8 cellular contexts compared by ENCODE assay signal in the genomic region with DNA sequence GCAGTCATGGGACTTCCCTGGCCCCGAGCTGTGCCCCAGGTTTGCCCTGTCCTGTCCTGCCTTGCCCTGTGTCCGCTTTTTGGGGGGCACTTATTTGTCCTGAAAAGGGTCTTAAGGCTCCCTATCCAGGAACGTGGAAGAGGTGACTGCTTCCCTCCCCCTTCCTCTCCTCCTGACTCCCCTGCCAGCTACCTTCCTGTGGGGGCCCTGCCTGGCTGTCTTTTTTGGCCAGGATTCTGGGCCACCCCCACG. TPM values are rescaled to one million over a fixed set of nuclear protein-coding genes. Genes with fewer than 3 reads are reported as not detected.
DNase-seq lines count a peak whose midpoint lies in the region; ATAC-seq and TF ChIP-seq lines count a peak whose summit lies in the region.

No MANE protein-coding gene starts in this region.

- no peak for DNase-seq in HL-60 (ENCODE audit: low read depth in 1 of 2, low spot score in 1 of 2)
- DNase-seq in activated CD4-positive, alpha-beta memory T cell treated with anti-CD3 and anti-CD28 coated beads, Interleukin-2, amount 10 ng/mL, durations not matched to agents 7 days and 5 days = no peak
- DNase-seq in smooth muscle cell (lab: John Stamatoyannopoulos, UW; ENCODE audit: unreplicated experiment) = no peak
- no peak for DNase-seq in ACHN
- no peak for DNase-seq in head of caudate nucleus
- no peak for DNase-seq in effector CD8-positive, alpha-beta T cell (lab: John Stamatoyannopoulos, UW)

- no CpG with 5 or more reads among the region's 4 CpGs for WGBS in gastroesophageal sphincter (ENCODE audit: low coverage in 1 of 2), 2 donors
- 5% methylated on average over 4 of the region's 4 CpGs for WGBS in smooth muscle cell (ENCODE audit: low lambda C conversion rate)

- H3K27ac ChIP-seq in HL-60 (replicated peaks) (peak overlapping the region; percentile 96), gastroesophageal sphincter (peak overlapping the region; percentile 76 to 100 (median 100)), smooth muscle cell (ENCODE audit: low read depth) (peak overlapping the region; percentile 90)

- peak in 1 of 2 donors; percentile 34 for TF ChIP-seq POLR2A in gastroesophageal sphincter (IDR thresholded peaks at IDR 0.05)

- H4K20me1 ChIP-seq in smooth muscle cell (ENCODE audit: low read depth) = no peaks in the 10 kb centered on the region

- peaks cover 16% of the 10 kb centered on the region for H3F3A ChIP-seq in smooth muscle cell (ENCODE audit: low read depth)

- in situ Hi-C loops in ACHN (cut with HindIII; ENCODE audit: low pct_ligation_motif_present, low pct_unique_long_range_greater_than_20kb, low sequenced_read_pairs) = no loop called here

- CTCF ChIA-PET in activated CD4-positive, alpha-beta memory T cell treated with anti-CD3 and anti-CD28 coated beads, Interleukin-2, amount 10 ng/mL, durations not matched to agents 7 days and 5 days (lab: Charles Lee) = interaction anchor here (1.8 to 5.0 kb wide), 2 partner anchors 11 to 182 kb away, joined by 4 to 31 read pairs; no protein-coding TSS in a partner anchor

- no peak for ATAC-seq in gastroesophageal sphincter
- ATAC-seq in GM18870 (IDR thresholded peaks at IDR 0.05; ENCODE audit: unreplicated experiment) = no peak

- H3K36me3 Mint-ChIP-seq in activated CD4-positive, alpha-beta memory T cell treated with anti-CD3 and anti-CD28 coated beads, Interleukin-2, amount 10 ng/mL, durations not matched to agents 7 days and 5 days (ENCODE audit: low read depth) = no peaks in the 10 kb centered on the region

- peaks cover 9% of the 10 kb centered on the region for H3K27me3 Mint-ChIP-seq in activated CD4-positive, alpha-beta memory T cell treated with anti-CD3 and anti-CD28 coated beads, Interleukin-2, amount 10 ng/mL, durations not matched to agents 7 days and 5 days

- no peaks in the 10 kb centered on the region for H3K9me3 Mint-ChIP-seq in activated CD4-positive, alpha-beta memory T cell treated with anti-CD3 and anti-CD28 coated beads, Interleukin-2, amount 10 ng/mL, durations not matched to agents 7 days and 5 days

- H3K4me3 ChIP-seq in HL-60 (replicated peaks; ENCODE audit: insufficient read depth, low read length) = peak overlapping the region; percentile 50
- peak overlapping the region in 1 of 2 donors; percentile 59 for H3K4me3 ChIP-seq in gastroesophageal sphincter
- H3K4me3 ChIP-seq in smooth muscle cell = peak overlapping the region; percentile 61

- POLR2A ChIA-PET in activated CD4-positive, alpha-beta memory T cell treated with anti-CD3 and anti-CD28 coated beads, Interleukin-2, amount 10 ng/mL, durations not matched to agents 7 days and 5 days (lab: Charles Lee) = interaction anchor here (0.6 to 5.1 kb wide), 13 partner anchors 8 to 181 kb away, joined by 3 to 95 read pairs (median 4); a partner anchor contains a TSS

- TF ChIP-seq CTCF in HL-60 (IDR thresholded peaks at IDR 0.05; ENCODE audit: insufficient read depth, low read length) (no peak), gastroesophageal sphincter (IDR thresholded peaks at IDR 0.05) (no peak), smooth muscle cell (IDR thresholded peaks at IDR 0.05; ENCODE audit: borderline replicate concordance, insufficient read depth, poor library complexity, severe bottlenecking) (no peak)

- H3K27me3 ChIP-seq in HL-60 (ENCODE audit: insufficient read depth, poor library complexity, severe bottlenecking) = no peaks in the 10 kb centered on the region
- H3K27me3 ChIP-seq in gastroesophageal sphincter = no peaks in the 10 kb centered on the region
- H3K27me3 ChIP-seq in smooth muscle cell (ENCODE audit: low read depth) = no peaks in the 10 kb centered on the region

- no peaks in the 10 kb centered on the region for H3K79me2 ChIP-seq in smooth muscle cell (ENCODE audit: low read depth)

- TF ChIP-seq EP300 in gastroesophageal sphincter (IDR thresholded peaks at IDR 0.05) = no peak

- H3K4me1 Mint-ChIP-seq in activated CD4-positive, alpha-beta memory T cell treated with anti-CD3 and anti-CD28 coated beads, Interleukin-2, amount 10 ng/mL, durations not matched to agents 7 days and 5 days = peaks cover 44% of the 10 kb centered on the region

- H3K9ac ChIP-seq in smooth muscle cell (ENCODE audit: low read depth) = no peak overlapping the region

- intact Hi-C loops in head of caudate nucleus (cut with DNase I) = loop anchor here (2.0 kb wide), 1 partner anchor 58 kb away; no protein-coding TSS in a partner anchor

- H3K4me2 ChIP-seq in smooth muscle cell = peak overlapping the region; percentile 97

- H3K4me1 ChIP-seq in gastroesophageal sphincter (peaks cover 9 to 66% (median 17%) of the 10 kb centered on the region in 3 donors), smooth muscle cell (ENCODE audit: low read depth) (peaks cover 13% of the 10 kb centered on the region)

- H3K4me3 Mint-ChIP-seq in activated CD4-positive, alpha-beta memory T cell treated with anti-CD3 and anti-CD28 coated beads, Interleukin-2, amount 10 ng/mL, durations not matched to agents 7 days and 5 days = peak overlapping the region; percentile 89

- H2AFZ ChIP-seq in smooth muscle cell (ENCODE audit: low read depth) = no peak overlapping the region

- H3K36me3 ChIP-seq in gastroesophageal sphincter (no peaks in the 10 kb centered on the region), smooth muscle cell (ENCODE audit: low read depth) (no peaks in the 10 kb centered on the region)

- H3K9me3 ChIP-seq in gastroesophageal sphincter (no peaks in the 10 kb centered on the region), smooth muscle cell (replicated peaks; ENCODE audit: low read depth) (no peaks in the 10 kb centered on the region)

- H3K27ac Mint-ChIP-seq in activated CD4-positive, alpha-beta memory T cell treated with anti-CD3 and anti-CD28 coated beads, Interleukin-2, amount 10 ng/mL, durations not matched to agents 7 days and 5 days = peak overlapping the region; percentile 96

RNA-seq across cellular contexts. Expression of a gene that starts 6.5 kb away (rescaled TPM):
- total RNA-seq in activated CD4-positive, alpha-beta memory T cell treated with anti-CD3 and anti-CD28 coated beads, Interleukin-2, amount 10 ng/mL, durations not matched to agents 7 days and 5 days = 10 to 100 TPM; 19.2 to 19.6 TPM
- total RNA-seq in gastroesophageal sphincter (100 to 1,000 TPM; 117 to 224 (median 154) TPM), smooth muscle cell (13.5 and 25.7 TPM in 2 replicates)
- 2.9 and 3.2 TPM in 2 replicates for polyA plus RNA-seq in smooth muscle cell
